ENCODE assay signal across 9 cellular contexts in genomic region chr2:138985881-138986280, GRCh38.
"Had no signal": no experiment of that assay in that cellular context is flagged by ENCODE, and none has a peak within 500 bp of the region (broad histone marks: within the 10 kb centered on the region; RNA-seq: fewer than 3 reads in every experiment).

No MANE protein-coding gene starts in this region.

- ATAC-seq: activated CD4-positive, alpha-beta T cell treated with anti-CD3 and anti-CD28 coated beads for 36 hours; activated CD4-positive, CD25-positive, alpha-beta regulatory T cell treated with anti-CD3 and anti-CD28 coated beads, Interleukin-2, amount 50 U/mL, for 24 hours; activated CD8-positive, alpha-beta memory T cell treated with anti-CD3 and anti-CD28 coated beads, Interleukin-2, amount 10 ng/mL, durations not matched to agents 7 days and 5 days; activated CD8-positive, alpha-beta T cell treated with anti-CD3 and anti-CD28 coated beads for 36 hours; activated CD8-positive, alpha-beta T cell treated with anti-CD3 and anti-CD28 coated beads, Interleukin-2, amount 10 ng/mL, durations not matched to agents 7 days and 5 days; T-helper 17 cell; WTC11 had no signal

- H3K27ac ChIP-seq: VCaP, WERI-Rb-1 had no signal

- H3K36me3 ChIP-seq: WERI-Rb-1 had no signal
